6 cellular contexts compared by ENCODE assay signal in the genomic region with DNA sequence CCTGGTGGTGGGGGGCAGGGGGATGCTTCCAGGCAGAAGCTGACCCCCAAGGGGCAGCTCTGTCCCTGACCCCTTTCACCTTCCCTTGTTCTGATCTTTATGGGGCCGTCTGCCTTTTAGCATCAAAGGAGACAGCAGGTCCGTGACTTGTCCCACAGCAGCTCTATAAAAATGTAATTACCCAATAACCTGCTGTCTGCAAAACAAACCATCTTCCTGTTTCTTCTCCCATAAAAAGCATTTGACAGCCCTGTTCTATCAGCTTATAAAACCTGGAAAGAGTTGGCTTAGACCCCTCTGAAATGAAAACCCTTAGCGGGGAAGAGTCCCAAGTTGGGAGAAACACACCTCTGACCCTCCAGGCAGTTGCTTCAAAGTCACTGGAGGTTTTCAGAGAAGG.
"Had no signal": no experiment of that assay in that cellular context is flagged by ENCODE, and none has a peak within 500 bp of the region (broad histone marks: within the 10 kb centered on the region; RNA-seq: fewer than 3 reads in every experiment).

No MANE protein-coding gene starts in this region.

- H3K4me3 ChIP-seq: GM23338, K562 had no signal

- H3K4me2 ChIP-seq: GM23338 had no signal

- H2AFZ ChIP-seq: GM23338 had no signal

- ATAC-seq: GM23338, K562 had no signal

- H3K9me3 Mint-ChIP-seq: GM23338, H9, HFFc6 had no signal

- H3K4me3 Mint-ChIP-seq: GM23338, H9, HFFc6 had no signal

- DNase-seq: H9, HCEC 1CT, HFFc6, IMR-90 had no signal

- H3K27ac Mint-ChIP-seq: GM23338, HFFc6 had no signal
